Comparison of ENCODE assay signal across 23 cellular contexts in genomic region chr1:236128646-236129178, GRCh38. TPM values are rescaled to one million over a fixed set of nuclear protein-coding genes. Genes with fewer than 3 reads are reported as not detected.
DNase-seq lines count a peak whose midpoint lies in the region; ATAC-seq, FAIRE-seq and TF ChIP-seq lines count a peak whose summit lies in the region.
"Had no signal": no experiment of that assay in that cellular context is flagged by ENCODE, and none has a peak within 500 bp of the region (broad histone marks: within the 10 kb centered on the region; RNA-seq: fewer than 3 reads in every experiment).

No MANE protein-coding gene starts in this region.

- no peak overlapping the region for H2BK5ac ChIP-seq in IMR-90 (ENCODE audit: low read depth, low read length, poor library complexity, severe bottlenecking)

- no peak overlapping the region for H2AFZ ChIP-seq in IMR-90 (replicated peaks; ENCODE audit: low read length, poor library complexity)

- H4K91ac ChIP-seq in IMR-90 (ENCODE audit: insufficient read depth, low read depth, low read length) = no peak overlapping the region

- H3K4me3 ChIP-seq in A549 (no peak overlapping the region), IMR-90 (ENCODE audit: insufficient read depth, low read depth, low read length) (no peak overlapping the region), lung (no peak overlapping the region), spleen (no peak overlapping the region), dorsolateral prefrontal cortex (peak overlapping the region in 1 of 59 donors; percentile 7)
- H3K4me3 ChIP-seq: psoas muscle had no signal

- H4K5ac ChIP-seq in IMR-90 (ENCODE audit: low read depth, low read length) = no peak overlapping the region

- H3K9me3 ChIP-seq in A549 (no peaks in the 10 kb centered on the region), IMR-90 (ENCODE audit: control insufficient read depth, insufficient read depth, low read length) (no peaks in the 10 kb centered on the region; the same call in 1 of the 2 replicates), lung (ENCODE audit: control insufficient read depth in 2 of 2, insufficient read depth in 1 of 2, low read length in 1 of 2) (peaks cover 0 to 2% of the 10 kb centered on the region in 2 donors), spleen (peaks cover 0 to 1% (median 0%) of the 10 kb centered on the region in 8 donors)

- H2BK120ac ChIP-seq in IMR-90 (ENCODE audit: low read depth, low read length) = no peak overlapping the region

- H3K9me1 ChIP-seq in IMR-90 (ENCODE audit: insufficient read depth, low read length) = no peaks in the 10 kb centered on the region

- H3K4me1 ChIP-seq in A549 (no peaks in the 10 kb centered on the region), IMR-90 (ENCODE audit: control insufficient read depth, insufficient read depth, low read length) (no peaks in the 10 kb centered on the region), lung (ENCODE audit: control insufficient read depth in 2 of 2, insufficient read depth in 2 of 2, low read length in 2 of 2) (peaks cover 0 to 2% of the 10 kb centered on the region in 2 donors), spleen (no peaks in the 10 kb centered on the region)
- H3K4me1 ChIP-seq: psoas muscle had no signal

- peaks cover 14% of the 10 kb centered on the region for H3K4me1 Mint-ChIP-seq in brain
- H3K4me1 Mint-ChIP-seq: activated CD4-positive, alpha-beta T cell treated with anti-CD3 and anti-CD28 coated beads, Interleukin-2, amount 10 ng/mL, durations not matched to agents 7 days and 5 days; naive thymus-derived CD8-positive, alpha-beta T cell had no signal

- POLR2A ChIA-PET in A549 (lab: Yijun Ruan, JAX) (no interaction called here), IMR-90 (lab: Charles Lee; ENCODE audit: unreplicated experiment) (no interaction called here)

- peaks cover 4% of the 10 kb centered on the region for H3K27me3 Mint-ChIP-seq in brain

- H3K9me3 Mint-ChIP-seq in brain = peaks cover 0 to 5% (median 2%) of the 10 kb centered on the region in 5 experiments
- H3K9me3 Mint-ChIP-seq: activated CD4-positive, alpha-beta T cell treated with anti-CD3 and anti-CD28 coated beads, Interleukin-2, amount 10 ng/mL, durations not matched to agents 7 days and 5 days; naive thymus-derived CD8-positive, alpha-beta T cell had no signal

- peak overlapping the region; percentile 71 to 96 (median 91) for H3K27ac Mint-ChIP-seq in brain
- H3K27ac Mint-ChIP-seq: activated CD4-positive, alpha-beta T cell treated with anti-CD3 and anti-CD28 coated beads, Interleukin-2, amount 10 ng/mL, durations not matched to agents 7 days and 5 days; naive thymus-derived CD8-positive, alpha-beta T cell had no signal

- no peak overlapping the region for H2AK9ac ChIP-seq in IMR-90 (replicated peaks; ENCODE audit: low read depth, low read length, poor library complexity)

- no peak overlapping the region for H3K18ac ChIP-seq in IMR-90 (ENCODE audit: low read depth, low read length)

- no peak for FAIRE-seq in A549 (lab: Jason Lieb, UNC)
- FAIRE-seq: A204.1, small intestine had no signal

- no peak for TF ChIP-seq CTCF in A549 (IDR thresholded peaks at IDR 0.05)
- no peak for TF ChIP-seq CTCF in IMR-90 (conservative IDR thresholded peaks at IDR 0.05; ENCODE audit: low read depth, low read length)
- TF ChIP-seq CTCF in brain (conservative IDR thresholded peaks at IDR 0.05) = no peak
- no peak for TF ChIP-seq CTCF in lung (IDR thresholded peaks at IDR 0.05; ENCODE audit: control extremely low read depth, extremely low read depth)
- TF ChIP-seq CTCF in spleen (IDR thresholded peaks at IDR 0.05 in 8 of 11, conservative IDR thresholded peaks at IDR 0.05 in 3 of 11) = no peak
- no peak for TF ChIP-seq CTCF in dorsolateral prefrontal cortex (IDR thresholded peaks at IDR 0.05 in 54 of 56, conservative IDR thresholded peaks at IDR 0.05 in 2 of 56; ENCODE audit: low read depth in 1 of 56, partially characterized antibody in 56 of 56)

- no peaks in the 10 kb centered on the region for H4K20me1 ChIP-seq in IMR-90 (ENCODE audit: insufficient read depth, low read length)

- H3K36me3 Mint-ChIP-seq in brain = no peaks in the 10 kb centered on the region
- H3K36me3 Mint-ChIP-seq: naive thymus-derived CD8-positive, alpha-beta T cell had no signal

- H3K27ac ChIP-seq in A549 (no peak overlapping the region), IMR-90 (ENCODE audit: insufficient read depth, low read length) (no peak overlapping the region), lung (ENCODE audit: low read depth in 1 of 2, low read length in 1 of 2) (no peak overlapping the region), spleen (no peak overlapping the region), dorsolateral prefrontal cortex (peak overlapping the region in 12 of 59 donors; percentile 2 to 53 (median 27))
- H3K27ac ChIP-seq: C4-2B, psoas muscle, RWPE1 had no signal

- in situ Hi-C loops in IMR-90 (cut with MboI; ENCODE audit: low sequenced_read_pairs) = no loop called here

- H3K23ac ChIP-seq in IMR-90 (ENCODE audit: low read depth, low read length) = no peak overlapping the region

- no peak overlapping the region for H4K8ac ChIP-seq in IMR-90 (ENCODE audit: low read depth in 2 of 2, low read length in 2 of 2)

- H3K56ac ChIP-seq in IMR-90 (ENCODE audit: extremely low read depth, insufficient read depth, low read length) = no peak overlapping the region

- CTCF ChIA-PET in A549 (lab: Yijun Ruan, JAX) = interaction anchor here (0.6 to 2.1 kb wide), 2 partner anchors 12 to 629 kb away, joined by 4 to 9 read pairs; no protein-coding TSS in a partner anchor
- CTCF ChIA-PET in IMR-90 (lab: Yijun Ruan, JAX) = no interaction called here

- H3K4me3 Mint-ChIP-seq in brain = peak overlapping the region in 1 of 5 experiments; percentile 70
- H3K4me3 Mint-ChIP-seq: activated CD4-positive, alpha-beta T cell treated with anti-CD3 and anti-CD28 coated beads, Interleukin-2, amount 10 ng/mL, durations not matched to agents 7 days and 5 days; naive thymus-derived CD8-positive, alpha-beta T cell had no signal

- TF ChIP-seq POLR2A in A549 (IDR thresholded peaks at IDR 0.05; ENCODE audit: low read length) = no peak
- no peak for TF ChIP-seq POLR2A in IMR-90 (IDR thresholded peaks at IDR 0.05; ENCODE audit: low read depth, low read length)
- no peak for TF ChIP-seq POLR2A in spleen (IDR thresholded peaks at IDR 0.05)

- BruUV-seq in IMR-90 (replicated peaks; lab: Mats Ljungman, UMichigan) = no TSS peak

- H3K9ac ChIP-seq in IMR-90 (ENCODE audit: low read depth, low read length) = no peak overlapping the region

- H3K36me3 ChIP-seq in IMR-90 (ENCODE audit: control insufficient read depth, insufficient read depth, low read length) (no peaks in the 10 kb centered on the region), lung (ENCODE audit: control insufficient read depth in 2 of 2, insufficient read depth in 2 of 2, low read length in 2 of 2) (no peaks in the 10 kb centered on the region), spleen (no peaks in the 10 kb centered on the region)

- intact Hi-C loops in IMR-90 (cut with micrococcal nuclease) = no loop called here
- intact Hi-C loops in spleen (cut with DNase I; ENCODE audit: low total_unique reads) = no loop called here
- intact Hi-C loops in dorsolateral prefrontal cortex (cut with DNase I) = no loop called here

- no peaks in the 10 kb centered on the region for H3K79me1 ChIP-seq in IMR-90 (ENCODE audit: low read depth in 1 of 2, low read length in 2 of 2)

- ATAC-seq in A549 (no peak), IMR-90 (ENCODE audit: low read depth) (peak; percentile 67; the same call in 1 of the 2 replicates), lung (ENCODE audit: insufficient read depth, low FRiP score) (peak; percentile 47), HG03432 (IDR thresholded peaks at IDR 0.05; ENCODE audit: unreplicated experiment) (no peak), GM21619 (IDR thresholded peaks at IDR 0.05; ENCODE audit: unreplicated experiment) (no peak)
- ATAC-seq: naive thymus-derived CD8-positive, alpha-beta T cell; psoas muscle had no signal

- dilution Hi-C loops in IMR-90 (cut with HindIII; ENCODE audit: low sequenced_read_pairs, unreplicated experiment) = no loop called here

- WGBS in A549 (ENCODE audit: missing lambda C conversion rate) = 57% methylated on average over 9 of the region's 10 CpGs
- 50% methylated on average over 4 of the region's 10 CpGs; no CpG with 5 or more reads in 1 of the 2 experiments for WGBS in IMR-90 (ENCODE audit: extremely low coverage in 2 of 2, insufficient read length in 1 of 2), 2 experiments
- WGBS in lung, 2 donors = 84 to 90% methylated on average over 10 of the region's 10 CpGs
- 85 to 91% (median 89%) methylated on average over 8 to 10 of the region's 10 CpGs for WGBS in spleen, 5 donors

- no peak overlapping the region for H3K4ac ChIP-seq in IMR-90 (ENCODE audit: low read depth, low read length)

- peaks cover 12% of the 10 kb centered on the region for H3K27me3 ChIP-seq in IMR-90 (ENCODE audit: control insufficient read depth, insufficient read depth, low read length)
- H3K27me3 ChIP-seq in lung (ENCODE audit: control insufficient read depth, insufficient read depth) = no peaks in the 10 kb centered on the region
- H3K27me3 ChIP-seq in spleen (replicated peaks in 1 of 7) = peaks cover 0 to 17% (median 0%) of the 10 kb centered on the region in 7 donors
- no peaks in the 10 kb centered on the region for H3K27me3 ChIP-seq in dorsolateral prefrontal cortex

- DNase-seq in A549 (ENCODE audit: low read depth in 1 of 2, low spot score in 1 of 2) = no peak
- DNase-seq in IMR-90 = peak; percentile 11
- no peak for DNase-seq in lung (ENCODE audit: low spot score)
- no peak for DNase-seq in spleen
- DNase-seq in dorsolateral prefrontal cortex = no peak
- DNase-seq: activated CD4-positive, alpha-beta T cell treated with anti-CD3 and anti-CD28 coated beads, Interleukin-2, amount 10 ng/mL, durations not matched to agents 7 days and 5 days; activated CD8-positive, alpha-beta memory T cell treated with anti-CD3 and anti-CD28 coated beads, Interleukin-2, amount 50 U/mL, for 48 hours; activated gamma-delta T cell; central memory CD4-positive, alpha-beta T cell; KG1; naive thymus-derived CD8-positive, alpha-beta T cell; NCI-H1092; NCI-H2029 treated with DMSO at 0.1 percent for 48 hours; NCI-H446 treated with DMSO at 0.1 percent for 48 hours; psoas muscle; small intestine; stimulated activated CD4-positive, alpha-beta T cell treated with anti-CD3 and anti-CD28 coated beads, Interleukin-4, amount 100 ng/mL, for 4 hours had no signal

- no peak overlapping the region for H2AK5ac ChIP-seq in IMR-90 (ENCODE audit: low read depth, low read length)

- H2BK15ac ChIP-seq in IMR-90 (ENCODE audit: low read depth, low read length) = no peak overlapping the region

- H3K4me2 ChIP-seq in A549 = no peak overlapping the region
- no peak overlapping the region for H3K4me2 ChIP-seq in IMR-90 (ENCODE audit: low read depth, low read length)

- no peak overlapping the region for H3K14ac ChIP-seq in IMR-90 (replicated peaks; ENCODE audit: low read depth, low read length)

- no peak overlapping the region for H2BK20ac ChIP-seq in IMR-90 (ENCODE audit: low read depth, low read length)

- TF ChIP-seq EP300 in A549 (IDR thresholded peaks at IDR 0.05) = no peak

- no peak for TF ChIP-seq RAD21 in A549 (conservative IDR thresholded peaks at IDR 0.05 in 1 of 2, IDR thresholded peaks at IDR 0.05 in 1 of 2)
- no peak for TF ChIP-seq RAD21 in IMR-90 (IDR thresholded peaks at IDR 0.05; ENCODE audit: low read length)

RNA-seq across cellular contexts. Expression of gene GPR137B, which starts 13.6 kb away (rescaled TPM):
- polyA plus RNA-seq in A549 (2011; rRNA removed) (5.8 and 8.5 TPM in 2 replicates), A549 (2017; fragmentation: RNase III; extraction: RNeasy Plus Mini Kit Qiagen cat#74134 plus additional on column Dnase treatment) (7.4 to 9.2 TPM (median 9.2 TPM) in 3 replicates), IMR-90 (2012; rRNA removed) (9.9 and 12.3 TPM in 2 replicates), brain (ENCODE audit: insufficient read depth, low read depth, low replicate concordance) (17.8 TPM), lung (10 to 100 TPM in 1 of 2 donors, 1 to 10 TPM in 1; 7.0 to 31.0 TPM), spleen (1 to 10 TPM; 5.2 to 9.3 (median 7.2) TPM)
- polyA plus RNA-seq in A549 (2012; cell fraction: cytosol; rRNA removed) = 4.1 and 6.5 TPM in 2 replicates
- polyA plus RNA-seq in A549 (2012; cell fraction: nucleus; rRNA removed) = 4.1 and 4.5 TPM in 2 replicates
- polyA minus RNA-seq in A549 (2011; rRNA and poly(A)+ RNA removed) = 3.4 and 5.2 TPM in 2 replicates
- total RNA-seq in IMR-90 (2012; rRNA removed) (4.5 and 5.3 TPM in 2 replicates), lung (10 to 100 TPM; 15.2 to 23.1 TPM), spleen (10 to 100 TPM; 27.9 to 54.8 (median 41.0) TPM), dorsolateral prefrontal cortex (10 to 100 TPM; 21.7 to 63.1 (median 38.2) TPM)
- polyA plus RNA-seq in IMR-90 (2012; cell fraction: cytosol; rRNA removed) = 4.5 and 11.9 TPM in 2 replicates
- polyA plus RNA-seq in IMR-90 (2012; cell fraction: nucleus; rRNA removed; ENCODE audit: low replicate concordance) = 5.0 and 5.8 TPM in 2 replicates

Comparison
In these comparisons a context has a peak if more than half of its experiments do, and no peak if none do; other contexts are left out.
1. ATAC-seq: peak in IMR-90 (single experiment) and lung (single experiment); none in A549 (0 of 2), HG03432 (single experiment) and GM21619 (single experiment).